ENCODE assay signal across 1 cellular context in genomic region chr16:46830417-46830901, GRCh38.
TF ChIP-seq lines count a peak whose summit lies in the region.

No MANE protein-coding gene starts in this region.

TF ChIP-seq in HepG2, 621 proteins besides CTCF, POLR2A, EP300 and RAD21 (continues in another document):
- TF ChIP-seq AKNA (CRISPR knock-in tag; IDR thresholded peaks at IDR 0.05; ENCODE audit: borderline replicate concordance) (no peak), SOX6 (IDR thresholded peaks at IDR 0.05) (no peak), SOX6 (CRISPR knock-in tag; IDR thresholded peaks at IDR 0.05) (0 out of 2 replicates have a peak, but pooled peaks have one; percentile 19), ZNF558 (CRISPR knock-in tag; IDR thresholded peaks at IDR 0.05; ENCODE audit: borderline replicate concordance) (0 out of 2 replicates have a peak, but pooled peaks have one; percentile 36), MYPOP (CRISPR knock-in tag; IDR thresholded peaks at IDR 0.05) (no peak), SRY (CRISPR knock-in tag; IDR thresholded peaks at IDR 0.05) (peak; percentile 42; the same call in 1 of the 2 replicates), ZNF552 (CRISPR knock-in tag; IDR thresholded peaks at IDR 0.05; ENCODE audit: borderline replicate concordance) (0 out of 2 replicates have a peak, but pooled peaks have one; percentile 20), ISX (CRISPR knock-in tag; conservative IDR thresholded peaks at IDR 0.05) (peak; percentile 89; the same call in 1 of the 2 replicates), ZFX (CRISPR knock-in tag; IDR thresholded peaks at IDR 0.05; ENCODE audit: low read depth) (peak; percentile 66), ZNF235 (CRISPR knock-in tag; IDR thresholded peaks at IDR 0.05; ENCODE audit: borderline replicate concordance) (peak; percentile 77; the same call in 1 of the 2 replicates), ZFP62 (CRISPR knock-in tag; IDR thresholded peaks at IDR 0.05) (no peak), MAF1 (CRISPR knock-in tag; IDR thresholded peaks at IDR 0.05; ENCODE audit: borderline replicate concordance) (0 out of 2 replicates have a peak, but pooled peaks have one; percentile 58), KDM4B (CRISPR knock-in tag; IDR thresholded peaks at IDR 0.05) (no peak), GABPB1 (CRISPR knock-in tag; IDR thresholded peaks at IDR 0.05) (0 out of 2 replicates have a peak, but pooled peaks have one; percentile 29), ZNF292 (CRISPR knock-in tag; IDR thresholded peaks at IDR 0.05; ENCODE audit: borderline replicate concordance, low read depth) (0 out of 2 replicates have a peak, but pooled peaks have one; percentile 12), XRCC5 (optimal IDR thresholded peaks at IDR 0.05; ENCODE audit: low read length) (peak; percentile 66), ZNF878 (CRISPR knock-in tag; IDR thresholded peaks at IDR 0.05) (0 out of 2 replicates have a peak, but pooled peaks have one; percentile 21), WIZ (CRISPR knock-in tag; IDR thresholded peaks at IDR 0.05) (0 out of 2 replicates have a peak, but pooled peaks have one; percentile 16), TCF12 (IDR thresholded peaks at IDR 0.05) (no peak), TCF12 (CRISPR knock-in tag; IDR thresholded peaks at IDR 0.05) (peak; percentile 30; the same call in 1 of the 2 replicates), PPARG (CRISPR knock-in tag; conservative IDR thresholded peaks at IDR 0.05) (no peak), ZBTB7B (CRISPR knock-in tag; IDR thresholded peaks at IDR 0.05) (peak; percentile 25; the same call in 1 of the 2 replicates), BORCS8-MEF2B (CRISPR knock-in tag; IDR thresholded peaks at IDR 0.05) (0 out of 2 replicates have a peak, but pooled peaks have one; percentile 3), SNRNP70 (IDR thresholded peaks at IDR 0.05; ENCODE audit: low read depth, low read length) (no peak), GFI1 (CRISPR knock-in tag; IDR thresholded peaks at IDR 0.05; ENCODE audit: borderline replicate concordance) (0 out of 2 replicates have a peak, but pooled peaks have one; percentile 26), IRX3 (CRISPR knock-in tag; IDR thresholded peaks at IDR 0.05; ENCODE audit: borderline replicate concordance, low read depth) (no peak), ZNF883 (CRISPR knock-in tag; IDR thresholded peaks at IDR 0.05; ENCODE audit: not compliant biosample characterization) (peak; percentile 75), ZBTB42 (CRISPR knock-in tag; IDR thresholded peaks at IDR 0.05) (no peak), PITX1 (CRISPR knock-in tag; IDR thresholded peaks at IDR 0.05) (peak; percentile 33; the same call in 1 of the 2 replicates), ZNF550 (CRISPR knock-in tag; IDR thresholded peaks at IDR 0.05; ENCODE audit: borderline replicate concordance) (peak; percentile 91; the same call in 1 of the 2 replicates), SSRP1 (CRISPR knock-in tag; IDR thresholded peaks at IDR 0.05) (no peak), ZBTB21 (CRISPR knock-in tag; IDR thresholded peaks at IDR 0.05) (no peak), HOXA5 (CRISPR knock-in tag; IDR thresholded peaks at IDR 0.05) (peak; percentile 89), ZNF788 (CRISPR knock-in tag; IDR thresholded peaks at IDR 0.05; ENCODE audit: borderline replicate concordance) (peak; percentile 59; the same call in 1 of the 2 replicates), KAT7 (CRISPR knock-in tag; IDR thresholded peaks at IDR 0.05; ENCODE audit: borderline replicate concordance) (peak; percentile 62; the same call in 1 of the 2 replicates), ZNF33B (CRISPR knock-in tag; IDR thresholded peaks at IDR 0.05) (0 out of 2 replicates have a peak, but pooled peaks have one; percentile 5), TBP (CRISPR knock-in tag; IDR thresholded peaks at IDR 0.05) (no peak), U2AF2 (IDR thresholded peaks at IDR 0.05; ENCODE audit: low read depth, low read length) (no peak), ZNF383 (CRISPR knock-in tag; IDR thresholded peaks at IDR 0.05; ENCODE audit: borderline replicate concordance) (no peak), SIN3A (IDR thresholded peaks at IDR 0.05; ENCODE audit: borderline replicate concordance, low read depth, low read length) (no peak), MLXIP (CRISPR knock-in tag; IDR thresholded peaks at IDR 0.05; ENCODE audit: borderline replicate concordance) (0 out of 2 replicates have a peak, but pooled peaks have one; percentile 12), PAWR (CRISPR knock-in tag; IDR thresholded peaks at IDR 0.05; ENCODE audit: borderline replicate concordance) (0 out of 2 replicates have a peak, but pooled peaks have one; percentile 9), BRD4 (CRISPR knock-in tag; IDR thresholded peaks at IDR 0.05) (peak; percentile 58; the same call in 1 of the 2 replicates), ETV5 (CRISPR knock-in tag; IDR thresholded peaks at IDR 0.05; ENCODE audit: borderline replicate concordance) (no peak), CHCHD3 (CRISPR knock-in tag; IDR thresholded peaks at IDR 0.05) (0 out of 2 replicates have a peak, but pooled peaks have one; percentile 15), ZNF431 (CRISPR knock-in tag; IDR thresholded peaks at IDR 0.05; ENCODE audit: borderline replicate concordance, low read depth) (0 out of 2 replicates have a peak, but pooled peaks have one; percentile 2)
- TF ChIP-seq, protein P1, sequence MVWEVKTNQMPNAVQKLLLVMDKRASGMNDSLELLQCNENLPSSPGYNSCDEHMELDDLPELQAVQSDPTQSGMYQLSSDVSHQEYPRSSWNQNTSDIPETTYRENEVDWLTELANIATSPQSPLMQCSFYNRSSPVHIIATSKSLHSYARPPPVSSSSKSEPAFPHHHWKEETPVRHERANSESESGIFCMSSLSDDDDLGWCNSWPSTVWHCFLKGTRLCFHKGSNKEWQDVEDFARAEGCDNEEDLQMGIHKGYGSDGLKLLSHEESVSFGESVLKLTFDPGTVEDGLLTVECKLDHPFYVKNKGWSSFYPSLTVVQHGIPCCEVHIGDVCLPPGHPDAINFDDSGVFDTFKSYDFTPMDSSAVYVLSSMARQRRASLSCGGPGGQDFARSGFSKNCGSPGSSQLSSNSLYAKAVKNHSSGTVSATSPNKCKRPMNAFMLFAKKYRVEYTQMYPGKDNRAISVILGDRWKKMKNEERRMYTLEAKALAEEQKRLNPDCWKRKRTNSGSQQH (CRISPR knock-in tag; IDR thresholded peaks at IDR 0.05; ENCODE audit: low read depth), result no peak
- TF ChIP-seq, protein P2, sequence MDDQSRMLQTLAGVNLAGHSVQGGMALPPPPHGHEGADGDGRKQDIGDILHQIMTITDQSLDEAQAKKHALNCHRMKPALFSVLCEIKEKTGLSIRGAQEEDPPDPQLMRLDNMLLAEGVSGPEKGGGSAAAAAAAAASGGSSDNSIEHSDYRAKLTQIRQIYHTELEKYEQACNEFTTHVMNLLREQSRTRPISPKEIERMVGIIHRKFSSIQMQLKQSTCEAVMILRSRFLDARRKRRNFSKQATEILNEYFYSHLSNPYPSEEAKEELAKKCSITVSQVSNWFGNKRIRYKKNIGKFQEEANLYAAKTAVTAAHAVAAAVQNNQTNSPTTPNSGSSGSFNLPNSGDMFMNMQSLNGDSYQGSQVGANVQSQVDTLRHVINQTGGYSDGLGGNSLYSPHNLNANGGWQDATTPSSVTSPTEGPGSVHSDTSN (CRISPR knock-in tag; IDR thresholded peaks at IDR 0.05; ENCODE audit: borderline replicate concordance), result 0 out of 2 replicates have a peak, but pooled peaks have one; percentile 44
- TF ChIP-seq, protein P3, sequence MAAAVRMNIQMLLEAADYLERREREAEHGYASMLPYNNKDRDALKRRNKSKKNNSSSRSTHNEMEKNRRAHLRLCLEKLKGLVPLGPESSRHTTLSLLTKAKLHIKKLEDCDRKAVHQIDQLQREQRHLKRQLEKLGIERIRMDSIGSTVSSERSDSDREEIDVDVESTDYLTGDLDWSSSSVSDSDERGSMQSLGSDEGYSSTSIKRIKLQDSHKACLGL (CRISPR knock-in tag; IDR thresholded peaks at IDR 0.05), result 0 out of 2 replicates have a peak, but pooled peaks have one; percentile 42
- TF ChIP-seq, protein P4, sequence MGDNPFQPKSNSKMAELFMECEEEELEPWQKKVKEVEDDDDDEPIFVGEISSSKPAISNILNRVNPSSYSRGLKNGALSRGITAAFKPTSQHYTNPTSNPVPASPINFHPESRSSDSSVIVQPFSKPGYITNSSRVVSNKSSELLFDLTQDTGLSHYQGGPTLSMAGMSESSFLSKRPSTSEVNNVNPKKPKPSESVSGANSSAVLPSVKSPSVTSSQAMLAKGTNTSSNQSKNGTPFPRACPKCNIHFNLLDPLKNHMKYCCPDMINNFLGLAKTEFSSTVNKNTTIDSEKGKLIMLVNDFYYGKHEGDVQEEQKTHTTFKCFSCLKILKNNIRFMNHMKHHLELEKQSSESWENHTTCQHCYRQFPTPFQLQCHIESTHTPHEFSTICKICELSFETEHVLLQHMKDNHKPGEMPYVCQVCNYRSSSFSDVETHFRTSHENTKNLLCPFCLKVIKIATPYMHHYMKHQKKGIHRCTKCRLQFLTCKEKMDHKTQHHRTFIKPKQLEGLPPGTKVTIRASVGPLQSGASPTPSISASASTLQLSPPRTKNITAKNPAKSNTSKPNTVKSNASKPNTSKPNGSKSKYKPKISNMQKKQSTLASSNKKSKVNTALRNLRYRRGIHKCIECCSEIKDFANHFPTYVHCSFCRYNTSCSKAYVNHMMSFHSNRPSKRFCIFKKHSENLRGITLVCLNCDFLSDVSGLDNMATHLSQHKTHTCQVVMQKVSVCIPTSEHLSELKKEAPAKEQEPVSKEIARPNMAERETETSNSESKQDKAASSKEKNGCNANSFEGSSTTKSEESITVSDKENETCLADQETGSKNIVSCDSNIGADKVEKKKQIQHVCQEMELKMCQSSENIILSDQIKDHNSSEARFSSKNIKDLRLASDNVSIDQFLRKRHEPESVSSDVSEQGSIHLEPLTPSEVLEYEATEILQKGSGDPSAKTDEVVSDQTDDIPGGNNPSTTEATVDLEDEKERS (CRISPR knock-in tag; IDR thresholded peaks at IDR 0.05), result no peak
- TF ChIP-seq, protein P5, sequence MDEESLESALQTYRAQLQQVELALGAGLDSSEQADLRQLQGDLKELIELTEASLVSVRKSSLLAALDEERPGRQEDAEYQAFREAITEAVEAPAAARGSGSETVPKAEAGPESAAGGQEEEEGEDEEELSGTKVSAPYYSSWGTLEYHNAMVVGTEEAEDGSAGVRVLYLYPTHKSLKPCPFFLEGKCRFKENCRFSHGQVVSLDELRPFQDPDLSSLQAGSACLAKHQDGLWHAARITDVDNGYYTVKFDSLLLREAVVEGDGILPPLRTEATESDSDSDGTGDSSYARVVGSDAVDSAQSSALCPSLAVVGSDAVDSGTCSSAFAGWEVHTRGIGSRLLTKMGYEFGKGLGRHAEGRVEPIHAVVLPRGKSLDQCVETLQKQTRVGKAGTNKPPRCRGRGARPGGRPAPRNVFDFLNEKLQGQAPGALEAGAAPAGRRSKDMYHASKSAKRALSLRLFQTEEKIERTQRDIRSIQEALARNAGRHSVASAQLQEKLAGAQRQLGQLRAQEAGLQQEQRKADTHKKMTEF (CRISPR knock-in tag; IDR thresholded peaks at IDR 0.05), result 0 out of 2 replicates have a peak, but pooled peaks have one; percentile 13
